Comparison of ENCODE assay signal across 19 cellular contexts in the genomic region with DNA sequence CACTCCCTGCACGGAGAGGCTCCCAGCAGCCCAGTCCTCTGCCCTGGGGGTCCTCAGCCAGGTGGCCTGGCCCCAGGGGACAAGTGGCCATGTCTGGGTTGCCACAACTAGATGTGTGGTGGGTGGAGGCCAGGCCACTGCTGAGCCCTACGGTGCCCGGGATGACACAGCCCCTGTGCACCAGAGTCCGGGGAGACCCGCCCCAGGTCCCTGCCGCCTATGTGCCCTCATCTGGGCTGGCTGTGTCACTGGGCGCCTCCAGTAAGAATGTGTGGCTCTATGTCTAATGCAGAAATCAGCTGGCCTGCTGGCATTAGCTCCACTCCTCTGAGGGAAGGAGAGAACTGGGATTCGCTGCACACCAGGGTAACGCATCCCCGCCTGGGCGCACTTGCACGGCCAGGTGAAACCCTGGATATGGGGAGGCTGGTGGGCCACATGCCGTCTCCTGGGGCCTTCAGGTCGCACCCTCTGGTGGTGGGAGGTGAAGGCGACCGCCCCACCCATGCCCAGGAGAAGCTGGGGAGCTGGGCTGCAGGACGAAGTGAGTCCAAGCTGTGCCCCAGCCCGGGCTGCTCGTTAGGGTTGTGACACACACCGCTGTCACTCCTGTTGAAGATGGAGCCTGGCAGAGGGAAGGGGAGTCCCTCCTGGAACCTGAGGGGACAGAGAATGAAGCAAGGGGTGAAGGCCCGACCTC.
"Had no signal": no experiment of that assay in that cellular context is flagged by ENCODE, and none has a peak within 500 bp of the region (broad histone marks: within the 10 kb centered on the region; RNA-seq: fewer than 3 reads in every experiment).

No MANE protein-coding gene starts in this region.

- H3K27me3 ChIP-seq: body of pancreas had no signal

- H3K27ac ChIP-seq: body of pancreas, coronary artery had no signal

- DNase-seq: activated CD4-positive, alpha-beta T cell treated with anti-CD3 and anti-CD28 coated beads, Interleukin-2, amount 50 U/mL, for 1 hour; activated CD4-positive, CD25-positive, alpha-beta regulatory T cell; activated T-cell treated with anti-CD3 and anti-CD28 coated beads, Interleukin-2, amount 50 U/mL, for 1 hour; amygdala; body of pancreas; central memory CD4-positive, alpha-beta T cell; effector CD4-positive, alpha-beta T cell; foreskin fibroblast; hippocampal formation; kidney glomerular epithelial cell; mesenchymal stem cell; stimulated activated CD4-positive, alpha-beta T cell treated with anti-CD3 and anti-CD28 coated beads, Interleukin-2, amount 100 ng/mL, for 48 hours; stimulated activated naive CD8-positive, alpha-beta T cell treated with anti-CD3 and anti-CD28 coated beads, Interleukin-15, Interleukin-2, amounts not matched to agents 100 U/mL and 50 U/mL, for 24 hours; SW 1271; trophoblast cell had no signal

- H3K4me3 Mint-ChIP-seq: nephron had no signal

- H3K27me3 Mint-ChIP-seq: activated naive CD8-positive, alpha-beta T cell had no signal

- FAIRE-seq: TTC549 had no signal

- H3K4me3 ChIP-seq: body of pancreas, coronary artery had no signal

- H3K9me3 ChIP-seq: body of pancreas had no signal

- H3K27ac Mint-ChIP-seq: nephron had no signal

- H3K4me1 ChIP-seq: body of pancreas had no signal
